In genomic region chr5:50744761-50745160, GRCh38 we compare ENCODE assay signal across 8 cellular contexts.
DNase-seq lines count a peak whose midpoint lies in the region; ATAC-seq and TF ChIP-seq lines count a peak whose summit lies in the region.

No MANE protein-coding gene starts in this region.

- CTCF ChIA-PET in activated B cell treated with CpG ODN at 0.5 μM for 24 hours (lab: Charles Lee): interaction anchor here (0.6 to 1.7 kb wide), 2 partner anchors 23 to 231 kb away, joined by 3 to 4 read pairs; no protein-coding TSS in a partner anchor

- peak overlapping the region; percentile 31 for H3K27ac Mint-ChIP-seq in activated B cell treated with CpG ODN at 0.5 μM for 24 hours

- peak; percentile 78 for ATAC-seq in GM18867 (IDR thresholded peaks at IDR 0.05; ENCODE audit: unreplicated experiment)
- ATAC-seq in HG03103 (IDR thresholded peaks at IDR 0.05; ENCODE audit: low read depth, unreplicated experiment): peak; percentile 56
- ATAC-seq in activated B cell treated with CpG ODN at 0.5 μM for 24 hours (ENCODE audit: low read depth): peak; percentile 49

- POLR2A ChIA-PET in activated B cell treated with CpG ODN at 0.5 μM for 24 hours (lab: Charles Lee): interaction anchor here (1.1 to 1.6 kb wide), 2 partner anchors 78 to 304 kb away, joined by 8 to 9 read pairs; partner anchors contain the start of gene PARP8

- no peaks in the 10 kb centered on the region for H3K36me3 ChIP-seq in kidney epithelial cell (ENCODE audit: control insufficient read depth, insufficient read depth, low read length)
- no peaks in the 10 kb centered on the region for H3K36me3 ChIP-seq in urinary bladder (ENCODE audit: insufficient read depth)

- peak overlapping the region; percentile 36 for H3K4me3 ChIP-seq in AG10803 (ENCODE audit: low read length)
- H3K4me3 ChIP-seq in kidney epithelial cell (ENCODE audit: low read depth, low read length): peak overlapping the region; percentile 8
- peak overlapping the region; percentile 21 for H3K4me3 ChIP-seq in urinary bladder (ENCODE audit: low read depth, low read length)

- peaks cover 50% of the 10 kb centered on the region for H3K4me1 Mint-ChIP-seq in activated B cell treated with CpG ODN at 0.5 μM for 24 hours

- H3K27ac ChIP-seq in urinary bladder (ENCODE audit: low read depth): no peak overlapping the region

- TF ChIP-seq CTCF in AG10803 (conservative IDR thresholded peaks at IDR 0.05; ENCODE audit: low read length) (no peak), activated B cell treated with CpG ODN at 0.5 μM for 24 hours (IDR thresholded peaks at IDR 0.05) (no peak), kidney epithelial cell (IDR thresholded peaks at IDR 0.05; ENCODE audit: insufficient read depth, low read length, poor library complexity, severe bottlenecking) (no peak)

- DNase-seq in AG10803 (ENCODE audit: low read depth) (peak; percentile 38), activated B cell treated with CpG ODN at 0.5 μM for 24 hours (no peak), kidney epithelial cell (ENCODE audit: low read depth) (peak; percentile 43), GM03348 (ENCODE audit: low spot score) (no peak), NOMO-1 (lab: John Stamatoyannopoulos, UW; ENCODE audit: unreplicated experiment in 2 of 2) (no peak)

- intact Hi-C loops in activated B cell treated with CpG ODN at 0.5 μM for 24 hours (cut with micrococcal nuclease): loop anchor here (2.0 kb wide), 1 partner anchor 18 kb away; no protein-coding TSS in a partner anchor

- H3K9me3 Mint-ChIP-seq in activated B cell treated with CpG ODN at 0.5 μM for 24 hours: no peaks in the 10 kb centered on the region

- H3K4me1 ChIP-seq in urinary bladder (ENCODE audit: insufficient read depth): peaks cover 2% of the 10 kb centered on the region

- peak overlapping the region; percentile 77 for H3K4me3 Mint-ChIP-seq in activated B cell treated with CpG ODN at 0.5 μM for 24 hours

- WGBS in urinary bladder: 29% methylated on average over 2 of the region's 2 CpGs

- H3K36me3 Mint-ChIP-seq in activated B cell treated with CpG ODN at 0.5 μM for 24 hours (ENCODE audit: low read depth): peaks cover 8% of the 10 kb centered on the region

- H3K27me3 Mint-ChIP-seq in activated B cell treated with CpG ODN at 0.5 μM for 24 hours: no peaks in the 10 kb centered on the region

- no peaks in the 10 kb centered on the region for H3K27me3 ChIP-seq in kidney epithelial cell (ENCODE audit: control insufficient read depth, insufficient read depth, low read length)

Comparison
In these comparisons a context has a peak if more than half of its experiments do, and no peak if none do; other contexts are left out.
1. DNase-seq: peak in AG10803 (single experiment) and kidney epithelial cell (single experiment); none in activated B cell treated with CpG ODN at 0.5 μM for 24 hours (single experiment), GM03348 (single experiment) and NOMO-1 (0 of 2).
2. Peak in every context shown above with its lines, with median percentiles within 50 percentile points of each other: H3K4me3 ChIP-seq and ATAC-seq.